ENCODE assay signal across 1 cellular context in genomic region chr1:8462298-8462946, GRCh38.
TF ChIP-seq lines count a peak whose summit lies in the region.

No MANE protein-coding gene starts in this region.

TF ChIP-seq in HepG2, 621 proteins besides CTCF, POLR2A, EP300 and RAD21 (continued from another document):
- TF ChIP-seq ZNF687 (CRISPR knock-in tag; IDR thresholded peaks at IDR 0.05) (0 out of 2 replicates have a peak, but pooled peaks have one; percentile 11), PPARG (CRISPR knock-in tag; conservative IDR thresholded peaks at IDR 0.05) (no peak), ZNF260 (CRISPR knock-in tag; IDR thresholded peaks at IDR 0.05; ENCODE audit: borderline replicate concordance, low read depth) (no peak), ZC3H4 (CRISPR knock-in tag; IDR thresholded peaks at IDR 0.05; ENCODE audit: borderline replicate concordance) (no peak), RFX5 (IDR thresholded peaks at IDR 0.05; ENCODE audit: low read depth, low read length) (no peak), ZNF121 (CRISPR knock-in tag; IDR thresholded peaks at IDR 0.05) (peak; percentile 59), SRF (IDR thresholded peaks at IDR 0.05; ENCODE audit: low read depth, low read length) (no peak)
TF ChIP-seq in HepG2: peak in this region for 2.
